ENCODE assay signal across 9 cellular contexts in the genomic region with DNA sequence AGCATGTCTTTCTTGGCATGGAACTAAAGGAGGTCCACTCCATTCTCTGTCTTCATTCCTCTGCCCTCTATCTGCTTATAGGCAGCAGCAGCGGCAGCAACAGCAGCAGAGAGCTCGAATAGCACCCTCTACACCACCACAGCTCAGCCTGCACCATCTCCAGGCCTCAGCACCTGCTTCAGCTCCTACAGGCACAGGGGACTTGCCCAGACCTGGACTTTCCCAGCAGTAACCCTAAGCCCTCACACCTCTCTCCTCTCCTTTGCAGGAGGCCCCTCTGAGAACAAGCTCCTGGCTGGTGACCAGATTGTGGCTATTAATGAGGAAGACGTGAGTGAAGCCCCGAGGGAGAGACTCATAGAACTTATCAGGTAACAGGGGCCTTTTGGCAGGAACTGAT.
"Had no signal": no experiment of that assay in that cellular context is flagged by ENCODE, and none has a peak within 500 bp of the region (broad histone marks: within the 10 kb centered on the region; RNA-seq: fewer than 3 reads in every experiment).

No MANE protein-coding gene starts in this region.

- H3K4me3 ChIP-seq: K562 had no signal

- H3K4me1 Mint-ChIP-seq: IgD-negative memory B cell had no signal

- FAIRE-seq: HepG2, HTR-8/SVneo, K562 had no signal

- H3K9me3 Mint-ChIP-seq: IgD-negative memory B cell had no signal

- H3K4me2 ChIP-seq: KMS-11 had no signal

- H3K27ac Mint-ChIP-seq: IgD-negative memory B cell had no signal

- H3K27ac ChIP-seq: HL-60, KMS-11 had no signal

- H3K4me3 Mint-ChIP-seq: IgD-negative memory B cell had no signal

- ATAC-seq: HepG2, K562 had no signal

- H3K9ac ChIP-seq: KMS-11 had no signal

- H3K36me3 Mint-ChIP-seq: IgD-negative memory B cell had no signal

- DNase-seq: IMR-90, KBM-7, KG1 had no signal
